Comparison of ENCODE assay signal across 8 cellular contexts in the genomic region with DNA sequence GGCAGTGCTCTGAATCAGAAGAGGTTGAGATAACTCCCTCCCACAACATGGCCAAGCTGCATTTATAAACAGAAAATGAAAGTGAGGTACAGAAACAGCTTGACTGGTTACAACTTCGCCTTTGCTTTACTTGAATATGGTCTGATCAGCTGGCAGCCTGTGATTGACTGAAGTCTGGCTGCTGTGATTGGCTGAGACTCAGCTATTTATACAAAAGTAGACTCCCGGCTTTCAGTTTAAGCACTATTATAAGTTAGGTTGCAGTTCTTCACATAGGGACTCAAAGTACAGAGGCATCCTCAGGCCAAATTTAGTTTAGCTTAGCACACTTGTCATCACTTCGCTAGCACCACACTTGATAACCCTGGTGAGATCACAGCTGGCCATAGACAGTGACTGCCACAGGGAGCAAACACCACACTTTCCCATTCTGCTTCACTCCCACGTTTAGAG.
DNase-seq lines count a peak whose midpoint lies in the region; ATAC-seq and TF ChIP-seq lines count a peak whose summit lies in the region.

No MANE protein-coding gene starts in this region.

- H3K9ac ChIP-seq in Loucy (ENCODE audit: low read depth, low read length, poor library complexity, severe bottlenecking): no peak overlapping the region
- H3K9ac ChIP-seq in subcutaneous abdominal adipose tissue (ENCODE audit: low read length in 5 of 5): peak overlapping the region in 1 of 5 donors; percentile 11

- H3K4me3 ChIP-seq in GM23338 (no peak overlapping the region), Loucy (ENCODE audit: low read length, poor library complexity, severe bottlenecking) (peak overlapping the region; percentile 30), fibroblast of mammary gland (ENCODE audit: control insufficient read depth, low read depth, low read length) (no peak overlapping the region), subcutaneous abdominal adipose tissue (ENCODE audit: low read depth in 1 of 5, low read length in 5 of 5) (peak overlapping the region; percentile 31 to 70 (median 49))

- TF ChIP-seq CTCF in GM23338 (conservative IDR thresholded peaks at IDR 0.05; ENCODE audit: low read depth in 2 of 2): no peak
- no peak for TF ChIP-seq CTCF in Loucy (conservative IDR thresholded peaks at IDR 0.05; ENCODE audit: low read length)
- no peak for TF ChIP-seq CTCF in fibroblast of mammary gland (conservative IDR thresholded peaks at IDR 0.05; ENCODE audit: control insufficient read depth, insufficient read depth, low read depth, low read length)

- H3K4me1 ChIP-seq in GM23338 (ENCODE audit: insufficient read depth) (peaks cover 10% of the 10 kb centered on the region; the same call in 1 of the 2 replicates), Loucy (ENCODE audit: insufficient read depth, low read length, poor library complexity, severe bottlenecking) (no peaks in the 10 kb centered on the region), subcutaneous abdominal adipose tissue (ENCODE audit: control insufficient read depth in 5 of 5, insufficient read depth in 5 of 5, low read length in 5 of 5) (peaks cover 0 to 6% (median 4%) of the 10 kb centered on the region in 5 donors)

- H3K27ac ChIP-seq in GM23338 (ENCODE audit: low read depth) (no peak overlapping the region), subcutaneous abdominal adipose tissue (ENCODE audit: low read depth, low read length) (no peak overlapping the region)

- H3K9me3 Mint-ChIP-seq in GM23338: peaks cover 6% of the 10 kb centered on the region

- H3K79me2 ChIP-seq in GM23338 (replicated peaks; ENCODE audit: insufficient read depth) (no peaks in the 10 kb centered on the region), Loucy (ENCODE audit: insufficient read depth, low read length) (no peaks in the 10 kb centered on the region)

- no peaks in the 10 kb centered on the region for H4K20me1 ChIP-seq in GM23338 (replicated peaks; ENCODE audit: insufficient read depth)
- no peaks in the 10 kb centered on the region for H4K20me1 ChIP-seq in Loucy (ENCODE audit: insufficient read depth, low read length, poor library complexity, severe bottlenecking)

- H3K27me3 ChIP-seq in GM23338 (ENCODE audit: insufficient read depth) (no peaks in the 10 kb centered on the region), Loucy (ENCODE audit: insufficient read depth, low read length, poor library complexity, severe bottlenecking) (no peaks in the 10 kb centered on the region), subcutaneous abdominal adipose tissue (ENCODE audit: control insufficient read depth in 5 of 5, insufficient read depth in 4 of 5, low read length in 5 of 5) (no peaks in the 10 kb centered on the region)

- H3K27ac Mint-ChIP-seq in GM23338: no peak overlapping the region

- peaks cover 7% of the 10 kb centered on the region; the same call in 1 of the 2 replicates for H3K9me3 ChIP-seq in Loucy (ENCODE audit: insufficient read depth, low read depth, low read length)
- peaks cover 0 to 6% (median 5%) of the 10 kb centered on the region in 5 donors for H3K9me3 ChIP-seq in subcutaneous abdominal adipose tissue (ENCODE audit: control insufficient read depth in 5 of 5, low read length in 5 of 5)

- H3K36me3 Mint-ChIP-seq in GM23338 (ENCODE audit: low read depth): peaks cover 6% of the 10 kb centered on the region

- H2AFZ ChIP-seq in GM23338: peak overlapping the region; percentile 85
- peak overlapping the region; percentile 74 for H2AFZ ChIP-seq in Loucy (ENCODE audit: low read length)

- DNase-seq in GM23338 (ENCODE audit: low spot score): no peak
- peak; percentile 65 for DNase-seq in fibroblast of mammary gland (ENCODE audit: low read depth)
- DNase-seq in NCI-H2196 treated with DMSO at 0.1 percent for 48 hours (lab: John Stamatoyannopoulos, UW; ENCODE audit: unreplicated experiment): no peak
- DNase-seq in COR-L47 (lab: John Stamatoyannopoulos, UW): no peak
- DNase-seq in NCI-H187 (lab: John Stamatoyannopoulos, UW): no peak

- no peaks in the 10 kb centered on the region for H3K4me1 Mint-ChIP-seq in GM23338

- H3K4me3 Mint-ChIP-seq in GM23338: no peak overlapping the region

- H3K36me3 ChIP-seq in GM23338 (ENCODE audit: insufficient read depth) (peaks cover 3% of the 10 kb centered on the region), Loucy (ENCODE audit: insufficient read depth, low read length) (no peaks in the 10 kb centered on the region), subcutaneous abdominal adipose tissue (ENCODE audit: control insufficient read depth in 5 of 5, insufficient read depth in 5 of 5, low read length in 5 of 5) (no peaks in the 10 kb centered on the region)

- H3K4me2 ChIP-seq in GM23338: no peak overlapping the region
- peak overlapping the region; percentile 36 for H3K4me2 ChIP-seq in Loucy (ENCODE audit: low read depth, low read length, poor library complexity, severe bottlenecking)

- no peaks in the 10 kb centered on the region for H3K27me3 Mint-ChIP-seq in GM23338 (ENCODE audit: insufficient read depth, low read depth, poor library complexity)

- ATAC-seq in GM18508 (IDR thresholded peaks at IDR 0.05; ENCODE audit: insufficient read depth, unreplicated experiment): peak; percentile 96
- peak; percentile 35; the same call in 2 of the 3 replicates for ATAC-seq in GM23338

- H3K9me2 ChIP-seq in GM23338 (ENCODE audit: insufficient read depth) (no peaks in the 10 kb centered on the region), Loucy (replicated peaks; ENCODE audit: low read depth, low read length) (no peaks in the 10 kb centered on the region)

- H3F3A ChIP-seq in GM23338 (replicated peaks; ENCODE audit: low read depth) (no peaks in the 10 kb centered on the region), Loucy (ENCODE audit: low read depth) (no peaks in the 10 kb centered on the region; the same call in 1 of the 2 replicates)

TF ChIP-seq in GM23338, 12 proteins besides CTCF, POLR2A, EP300 and RAD21 (continues in another document):
- TF ChIP-seq ZNF114 (CRISPR knock-in tag; IDR thresholded peaks at IDR 0.05) (no peak), ZNF331 (CRISPR knock-in tag; IDR thresholded peaks at IDR 0.05; ENCODE audit: low read depth) (no peak), POLR2AphosphoS5 (IDR thresholded peaks at IDR 0.05; ENCODE audit: low read depth) (no peak), NANOG (IDR thresholded peaks at IDR 0.05; ENCODE audit: borderline replicate concordance) (no peak), ETS1 (IDR thresholded peaks at IDR 0.05) (no peak), EZH2 (IDR thresholded peaks at IDR 0.05; ENCODE audit: low read depth, unreplicated experiment) (no peak), CREB1 (CRISPR knock-in tag; IDR thresholded peaks at IDR 0.05; ENCODE audit: low read depth) (no peak), JUNB (IDR thresholded peaks at IDR 0.05; ENCODE audit: unreplicated experiment) (no peak), EZH2phosphoT487 (IDR thresholded peaks at IDR 0.05; ENCODE audit: unreplicated experiment) (no peak), STAT1 (IDR thresholded peaks at IDR 0.05; ENCODE audit: unreplicated experiment) (no peak)
- TF ChIP-seq, protein P1, sequence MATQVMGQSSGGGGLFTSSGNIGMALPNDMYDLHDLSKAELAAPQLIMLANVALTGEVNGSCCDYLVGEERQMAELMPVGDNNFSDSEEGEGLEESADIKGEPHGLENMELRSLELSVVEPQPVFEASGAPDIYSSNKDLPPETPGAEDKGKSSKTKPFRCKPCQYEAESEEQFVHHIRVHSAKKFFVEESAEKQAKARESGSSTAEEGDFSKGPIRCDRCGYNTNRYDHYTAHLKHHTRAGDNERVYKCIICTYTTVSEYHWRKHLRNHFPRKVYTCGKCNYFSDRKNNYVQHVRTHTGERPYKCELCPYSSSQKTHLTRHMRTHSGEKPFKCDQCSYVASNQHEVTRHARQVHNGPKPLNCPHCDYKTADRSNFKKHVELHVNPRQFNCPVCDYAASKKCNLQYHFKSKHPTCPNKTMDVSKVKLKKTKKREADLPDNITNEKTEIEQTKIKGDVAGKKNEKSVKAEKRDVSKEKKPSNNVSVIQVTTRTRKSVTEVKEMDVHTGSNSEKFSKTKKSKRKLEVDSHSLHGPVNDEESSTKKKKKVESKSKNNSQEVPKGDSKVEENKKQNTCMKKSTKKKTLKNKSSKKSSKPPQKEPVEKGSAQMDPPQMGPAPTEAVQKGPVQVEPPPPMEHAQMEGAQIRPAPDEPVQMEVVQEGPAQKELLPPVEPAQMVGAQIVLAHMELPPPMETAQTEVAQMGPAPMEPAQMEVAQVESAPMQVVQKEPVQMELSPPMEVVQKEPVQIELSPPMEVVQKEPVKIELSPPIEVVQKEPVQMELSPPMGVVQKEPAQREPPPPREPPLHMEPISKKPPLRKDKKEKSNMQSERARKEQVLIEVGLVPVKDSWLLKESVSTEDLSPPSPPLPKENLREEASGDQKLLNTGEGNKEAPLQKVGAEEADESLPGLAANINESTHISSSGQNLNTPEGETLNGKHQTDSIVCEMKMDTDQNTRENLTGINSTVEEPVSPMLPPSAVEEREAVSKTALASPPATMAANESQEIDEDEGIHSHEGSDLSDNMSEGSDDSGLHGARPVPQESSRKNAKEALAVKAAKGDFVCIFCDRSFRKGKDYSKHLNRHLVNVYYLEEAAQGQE (IDR thresholded peaks at IDR 0.05; ENCODE audit: unreplicated experiment): no peak

Comparison
In these comparisons a context has a peak if more than half of its experiments do, and no peak if none do; other contexts are left out.
1. H3K4me3 ChIP-seq: peak in Loucy (single experiment) and subcutaneous abdominal adipose tissue (5 of 5); none in GM23338 (single experiment) and fibroblast of mammary gland (single experiment).